Comparison of ENCODE assay signal across 11 cellular contexts in the genomic region with DNA sequence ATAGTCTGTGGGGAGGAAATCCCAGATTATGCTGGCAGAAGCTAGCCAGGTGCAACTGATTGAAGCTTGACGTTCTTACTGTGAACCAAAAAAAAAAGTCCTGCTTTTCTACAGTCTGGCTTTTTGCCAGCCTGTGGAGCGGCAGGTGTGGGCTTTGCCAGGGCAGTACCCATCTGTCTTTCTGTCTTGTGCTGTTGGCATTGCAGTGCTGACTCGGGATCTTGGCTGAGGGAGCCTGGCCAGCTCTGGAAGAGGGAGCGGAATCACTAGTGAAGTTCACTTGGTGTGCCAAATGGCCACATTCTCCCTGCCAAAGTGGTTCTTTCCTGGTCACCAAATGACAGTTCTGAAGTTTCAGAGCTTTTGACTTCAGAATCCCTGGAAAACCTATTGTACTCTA. TPM values are rescaled to one million over a fixed set of nuclear protein-coding genes. Genes with fewer than 3 reads are reported as not detected.
DNase-seq lines count a peak whose midpoint lies in the region; ATAC-seq and TF ChIP-seq lines count a peak whose summit lies in the region.
"Had no signal": no experiment of that assay in that cellular context is flagged by ENCODE, and none has a peak within 500 bp of the region (broad histone marks: within the 10 kb centered on the region; RNA-seq: fewer than 3 reads in every experiment).

No MANE protein-coding gene starts in this region.

- no peak for DNase-seq in activated T-cell treated with anti-CD3 and anti-CD28 coated beads, Interleukin-2, amount 50 U/mL, for 4 hours
- DNase-seq in activated T-cell treated with anti-CD3 and anti-CD28 coated beads, Interleukin-2, amount 50 U/mL, for 48 hours: no peak
- DNase-seq in NCI-H2171 (lab: John Stamatoyannopoulos, UW): peak; percentile 90
- peak in 1 of 2 donors; percentile 28 for DNase-seq in gastrocnemius medialis
- no peak for DNase-seq in iPS-NIHi7 (ENCODE audit: extremely low spot score)
- DNase-seq in activated CD8-positive, alpha-beta memory T cell treated with anti-CD3 and anti-CD28 coated beads, Interleukin-2, amount 50 U/mL, for 4 hours: no peak
- DNase-seq: left lung had no signal

- no peak for TF ChIP-seq POLR2A in gastrocnemius medialis (IDR thresholded peaks at IDR 0.05)

- no peaks in the 10 kb centered on the region for H3K9me3 ChIP-seq in gastrocnemius medialis
- H3K9me3 ChIP-seq: breast epithelium, left lung had no signal

- H3K27me3 Mint-ChIP-seq in activated T-cell treated with anti-CD3 and anti-CD28 coated beads, Interleukin-2, amount 50 U/mL, for 4 hours (ENCODE audit: low read depth): no peaks in the 10 kb centered on the region
- no peaks in the 10 kb centered on the region for H3K27me3 Mint-ChIP-seq in brain

- no peaks in the 10 kb centered on the region for H3K27me3 ChIP-seq in gastrocnemius medialis
- H3K27me3 ChIP-seq: breast epithelium, left lung had no signal

- ATAC-seq in activated T-cell treated with anti-CD3 and anti-CD28 coated beads, Interleukin-2, amount 50 U/mL, for 4 hours: no peak
- peak; percentile 28 to 51 for ATAC-seq in gastrocnemius medialis
- no peak for ATAC-seq in HG02678 (IDR thresholded peaks at IDR 0.05; ENCODE audit: unreplicated experiment)
- ATAC-seq: left lung had no signal

- intact Hi-C loops in gastrocnemius medialis (cut with DNase I; ENCODE audit: low total_unique reads): no loop called here

- peak overlapping the region in 4 of 5 experiments; percentile 64 to 86 (median 80) for H3K27ac Mint-ChIP-seq in brain

- peaks cover 68% of the 10 kb centered on the region for H3K4me1 Mint-ChIP-seq in activated T-cell treated with anti-CD3 and anti-CD28 coated beads, Interleukin-2, amount 50 U/mL, for 4 hours (ENCODE audit: low read depth)
- peaks cover 60% of the 10 kb centered on the region for H3K4me1 Mint-ChIP-seq in brain

- H3K36me3 ChIP-seq in gastrocnemius medialis: no peaks in the 10 kb centered on the region
- H3K36me3 ChIP-seq: breast epithelium, left lung had no signal

- H3K9me3 Mint-ChIP-seq in activated T-cell treated with anti-CD3 and anti-CD28 coated beads, Interleukin-2, amount 50 U/mL, for 4 hours: no peaks in the 10 kb centered on the region
- H3K9me3 Mint-ChIP-seq in brain: no peaks in the 10 kb centered on the region

- in situ Hi-C loops in gastrocnemius medialis (cut with MboI; ENCODE audit: low sequenced_read_pairs in 4 of 4): no loop called here

- H3K4me1 ChIP-seq in gastrocnemius medialis: peaks cover 28 to 30% of the 10 kb centered on the region in 2 donors
- H3K4me1 ChIP-seq: breast epithelium had no signal

- H3K4me3 ChIP-seq in gastrocnemius medialis: no peak overlapping the region
- H3K4me3 ChIP-seq: breast epithelium, left lung, skin epidermis had no signal

- H3K4me3 Mint-ChIP-seq in activated T-cell treated with anti-CD3 and anti-CD28 coated beads, Interleukin-2, amount 50 U/mL, for 4 hours: peak overlapping the region; percentile 1
- peak overlapping the region in 2 of 5 experiments; percentile 16 to 47 for H3K4me3 Mint-ChIP-seq in brain

- no peak overlapping the region for H3K27ac ChIP-seq in gastrocnemius medialis
- H3K27ac ChIP-seq: breast epithelium, left lung had no signal

- H3K36me3 Mint-ChIP-seq in activated T-cell treated with anti-CD3 and anti-CD28 coated beads, Interleukin-2, amount 50 U/mL, for 4 hours (ENCODE audit: insufficient read depth): peaks cover 29% of the 10 kb centered on the region
- H3K36me3 Mint-ChIP-seq in brain: peaks cover 10% of the 10 kb centered on the region

- TF ChIP-seq CTCF in brain (conservative IDR thresholded peaks at IDR 0.05): no peak
- TF ChIP-seq CTCF in gastrocnemius medialis (IDR thresholded peaks at IDR 0.05 in 4 of 5, conservative IDR thresholded peaks at IDR 0.05 in 1 of 5): no peak

RNA-seq across cellular contexts. Expression of a gene that starts 5.0 kb away (rescaled TPM):
- total RNA-seq in activated T-cell treated with anti-CD3 and anti-CD28 coated beads, Interleukin-2, amount 50 U/mL, for 4 hours: 10 to 100 TPM; 69.3 to 90.4 (median 78.9) TPM
- polyA plus RNA-seq in brain (ENCODE audit: insufficient read depth, low read depth, low replicate concordance): 34.0 TPM
- 1 to 10 TPM; 4.8 to 8.7 (median 6.4) TPM for total RNA-seq in gastrocnemius medialis

Comparison
In these comparisons a context has a peak if more than half of its experiments do, and no peak if none do; other contexts are left out.
1. ATAC-seq: peak in gastrocnemius medialis (2 of 2); none in activated T-cell treated with anti-CD3 and anti-CD28 coated beads, Interleukin-2, amount 50 U/mL, for 4 hours (0 of 2) and HG02678 (single experiment).
2. RNA of a gene that starts 5.0 kb away (total RNA-seq): 69.3 to 90.4 TPM in activated T-cell treated with anti-CD3 and anti-CD28 coated beads, Interleukin-2, amount 50 U/mL, for 4 hours; 4.8 to 8.7 TPM in gastrocnemius medialis; every median in the first group is over 4 times any median in the second.